Comparison of ENCODE assay signal across 2 cellular contexts in the genomic region with DNA sequence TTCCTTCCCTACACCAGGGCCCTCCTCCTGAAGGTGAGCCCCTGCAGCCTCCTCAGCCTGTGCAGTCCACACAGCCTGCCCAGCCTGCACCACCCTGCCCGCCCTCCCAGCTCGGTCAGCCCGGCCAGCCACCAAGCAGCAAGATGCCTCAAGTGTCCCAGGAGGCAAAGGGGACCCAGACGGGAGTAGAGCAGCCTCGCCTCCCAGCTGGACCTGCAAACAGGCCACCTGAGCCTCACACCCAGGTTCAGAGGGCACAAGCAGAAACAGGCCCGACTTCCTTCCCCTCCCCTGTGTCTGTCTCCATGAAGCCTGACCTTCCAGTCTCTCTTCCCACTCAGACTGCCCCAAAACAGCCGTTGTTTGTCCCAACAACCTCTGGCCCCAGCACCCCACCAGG.
TF ChIP-seq lines count a peak whose summit lies in the region.

No MANE protein-coding gene starts in this region.

TF ChIP-seq in GM23338, 12 proteins besides CTCF, POLR2A, EP300 and RAD21 (continued from another document):
- TF ChIP-seq, protein P1, sequence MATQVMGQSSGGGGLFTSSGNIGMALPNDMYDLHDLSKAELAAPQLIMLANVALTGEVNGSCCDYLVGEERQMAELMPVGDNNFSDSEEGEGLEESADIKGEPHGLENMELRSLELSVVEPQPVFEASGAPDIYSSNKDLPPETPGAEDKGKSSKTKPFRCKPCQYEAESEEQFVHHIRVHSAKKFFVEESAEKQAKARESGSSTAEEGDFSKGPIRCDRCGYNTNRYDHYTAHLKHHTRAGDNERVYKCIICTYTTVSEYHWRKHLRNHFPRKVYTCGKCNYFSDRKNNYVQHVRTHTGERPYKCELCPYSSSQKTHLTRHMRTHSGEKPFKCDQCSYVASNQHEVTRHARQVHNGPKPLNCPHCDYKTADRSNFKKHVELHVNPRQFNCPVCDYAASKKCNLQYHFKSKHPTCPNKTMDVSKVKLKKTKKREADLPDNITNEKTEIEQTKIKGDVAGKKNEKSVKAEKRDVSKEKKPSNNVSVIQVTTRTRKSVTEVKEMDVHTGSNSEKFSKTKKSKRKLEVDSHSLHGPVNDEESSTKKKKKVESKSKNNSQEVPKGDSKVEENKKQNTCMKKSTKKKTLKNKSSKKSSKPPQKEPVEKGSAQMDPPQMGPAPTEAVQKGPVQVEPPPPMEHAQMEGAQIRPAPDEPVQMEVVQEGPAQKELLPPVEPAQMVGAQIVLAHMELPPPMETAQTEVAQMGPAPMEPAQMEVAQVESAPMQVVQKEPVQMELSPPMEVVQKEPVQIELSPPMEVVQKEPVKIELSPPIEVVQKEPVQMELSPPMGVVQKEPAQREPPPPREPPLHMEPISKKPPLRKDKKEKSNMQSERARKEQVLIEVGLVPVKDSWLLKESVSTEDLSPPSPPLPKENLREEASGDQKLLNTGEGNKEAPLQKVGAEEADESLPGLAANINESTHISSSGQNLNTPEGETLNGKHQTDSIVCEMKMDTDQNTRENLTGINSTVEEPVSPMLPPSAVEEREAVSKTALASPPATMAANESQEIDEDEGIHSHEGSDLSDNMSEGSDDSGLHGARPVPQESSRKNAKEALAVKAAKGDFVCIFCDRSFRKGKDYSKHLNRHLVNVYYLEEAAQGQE (IDR thresholded peaks at IDR 0.05; ENCODE audit: unreplicated experiment): no peak
- TF ChIP-seq EZH2phosphoT487 (IDR thresholded peaks at IDR 0.05; ENCODE audit: unreplicated experiment) (no peak), POLR2AphosphoS5 (IDR thresholded peaks at IDR 0.05; ENCODE audit: low read depth) (no peak)
- TF ChIP-seq, protein P2, sequence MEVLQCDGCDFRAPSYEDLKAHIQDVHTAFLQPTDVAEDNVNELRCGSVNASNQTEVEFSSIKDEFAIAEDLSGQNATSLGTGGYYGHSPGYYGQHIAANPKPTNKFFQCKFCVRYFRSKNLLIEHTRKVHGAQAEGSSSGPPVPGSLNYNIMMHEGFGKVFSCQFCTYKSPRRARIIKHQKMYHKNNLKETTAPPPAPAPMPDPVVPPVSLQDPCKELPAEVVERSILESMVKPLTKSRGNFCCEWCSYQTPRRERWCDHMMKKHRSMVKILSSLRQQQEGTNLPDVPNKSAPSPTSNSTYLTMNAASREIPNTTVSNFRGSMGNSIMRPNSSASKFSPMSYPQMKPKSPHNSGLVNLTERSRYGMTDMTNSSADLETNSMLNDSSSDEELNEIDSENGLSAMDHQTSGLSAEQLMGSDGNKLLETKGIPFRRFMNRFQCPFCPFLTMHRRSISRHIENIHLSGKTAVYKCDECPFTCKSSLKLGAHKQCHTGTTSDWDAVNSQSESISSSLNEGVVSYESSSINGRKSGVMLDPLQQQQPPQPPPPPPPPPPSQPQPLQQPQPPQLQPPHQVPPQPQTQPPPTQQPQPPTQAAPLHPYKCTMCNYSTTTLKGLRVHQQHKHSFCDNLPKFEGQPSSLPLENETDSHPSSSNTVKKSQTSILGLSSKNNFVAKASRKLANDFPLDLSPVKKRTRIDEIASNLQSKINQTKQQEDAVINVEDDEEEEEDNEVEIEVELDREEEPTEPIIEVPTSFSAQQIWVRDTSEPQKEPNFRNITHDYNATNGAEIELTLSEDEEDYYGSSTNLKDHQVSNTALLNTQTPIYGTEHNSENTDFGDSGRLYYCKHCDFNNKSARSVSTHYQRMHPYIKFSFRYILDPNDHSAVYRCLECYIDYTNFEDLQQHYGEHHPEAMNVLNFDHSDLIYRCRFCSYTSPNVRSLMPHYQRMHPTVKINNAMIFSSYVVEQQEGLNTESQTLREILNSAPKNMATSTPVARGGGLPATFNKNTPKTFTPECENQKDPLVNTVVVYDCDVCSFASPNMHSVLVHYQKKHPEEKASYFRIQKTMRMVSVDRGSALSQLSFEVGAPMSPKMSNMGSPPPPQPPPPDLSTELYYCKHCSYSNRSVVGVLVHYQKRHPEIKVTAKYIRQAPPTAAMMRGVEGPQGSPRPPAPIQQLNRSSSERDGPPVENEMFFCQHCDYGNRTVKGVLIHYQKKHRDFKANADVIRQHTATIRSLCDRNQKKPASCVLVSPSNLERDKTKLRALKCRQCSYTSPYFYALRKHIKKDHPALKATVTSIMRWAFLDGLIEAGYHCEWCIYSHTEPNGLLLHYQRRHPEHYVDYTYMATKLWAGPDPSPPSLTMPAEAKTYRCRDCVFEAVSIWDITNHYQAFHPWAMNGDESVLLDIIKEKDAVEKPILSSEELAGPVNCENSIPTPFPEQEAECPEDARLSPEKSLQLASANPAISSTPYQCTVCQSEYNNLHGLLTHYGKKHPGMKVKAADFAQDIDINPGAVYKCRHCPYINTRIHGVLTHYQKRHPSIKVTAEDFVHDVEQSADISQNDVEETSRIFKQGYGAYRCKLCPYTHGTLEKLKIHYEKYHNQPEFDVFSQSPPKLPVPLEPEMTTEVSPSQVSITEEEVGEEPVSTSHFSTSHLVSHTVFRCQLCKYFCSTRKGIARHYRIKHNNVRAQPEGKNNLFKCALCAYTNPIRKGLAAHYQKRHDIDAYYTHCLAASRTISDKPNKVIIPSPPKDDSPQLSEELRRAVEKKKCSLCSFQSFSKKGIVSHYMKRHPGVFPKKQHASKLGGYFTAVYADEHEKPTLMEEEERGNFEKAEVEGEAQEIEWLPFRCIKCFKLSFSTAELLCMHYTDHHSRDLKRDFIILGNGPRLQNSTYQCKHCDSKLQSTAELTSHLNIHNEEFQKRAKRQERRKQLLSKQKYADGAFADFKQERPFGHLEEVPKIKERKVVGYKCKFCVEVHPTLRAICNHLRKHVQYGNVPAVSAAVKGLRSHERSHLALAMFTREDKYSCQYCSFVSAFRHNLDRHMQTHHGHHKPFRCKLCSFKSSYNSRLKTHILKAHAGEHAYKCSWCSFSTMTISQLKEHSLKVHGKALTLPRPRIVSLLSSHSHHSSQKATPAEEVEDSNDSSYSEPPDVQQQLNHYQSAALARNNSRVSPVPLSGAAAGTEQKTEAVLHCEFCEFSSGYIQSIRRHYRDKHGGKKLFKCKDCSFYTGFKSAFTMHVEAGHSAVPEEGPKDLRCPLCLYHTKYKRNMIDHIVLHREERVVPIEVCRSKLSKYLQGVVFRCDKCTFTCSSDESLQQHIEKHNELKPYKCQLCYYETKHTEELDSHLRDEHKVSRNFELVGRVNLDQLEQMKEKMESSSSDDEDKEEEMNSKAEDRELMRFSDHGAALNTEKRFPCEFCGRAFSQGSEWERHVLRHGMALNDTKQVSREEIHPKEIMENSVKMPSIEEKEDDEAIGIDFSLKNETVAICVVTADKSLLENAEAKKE (CRISPR knock-in tag; IDR thresholded peaks at IDR 0.05): no peak

TF ChIP-seq in WTC11, 78 proteins besides CTCF, POLR2A, EP300 and RAD21 (continued from another document):
- TF ChIP-seq, protein P3, sequence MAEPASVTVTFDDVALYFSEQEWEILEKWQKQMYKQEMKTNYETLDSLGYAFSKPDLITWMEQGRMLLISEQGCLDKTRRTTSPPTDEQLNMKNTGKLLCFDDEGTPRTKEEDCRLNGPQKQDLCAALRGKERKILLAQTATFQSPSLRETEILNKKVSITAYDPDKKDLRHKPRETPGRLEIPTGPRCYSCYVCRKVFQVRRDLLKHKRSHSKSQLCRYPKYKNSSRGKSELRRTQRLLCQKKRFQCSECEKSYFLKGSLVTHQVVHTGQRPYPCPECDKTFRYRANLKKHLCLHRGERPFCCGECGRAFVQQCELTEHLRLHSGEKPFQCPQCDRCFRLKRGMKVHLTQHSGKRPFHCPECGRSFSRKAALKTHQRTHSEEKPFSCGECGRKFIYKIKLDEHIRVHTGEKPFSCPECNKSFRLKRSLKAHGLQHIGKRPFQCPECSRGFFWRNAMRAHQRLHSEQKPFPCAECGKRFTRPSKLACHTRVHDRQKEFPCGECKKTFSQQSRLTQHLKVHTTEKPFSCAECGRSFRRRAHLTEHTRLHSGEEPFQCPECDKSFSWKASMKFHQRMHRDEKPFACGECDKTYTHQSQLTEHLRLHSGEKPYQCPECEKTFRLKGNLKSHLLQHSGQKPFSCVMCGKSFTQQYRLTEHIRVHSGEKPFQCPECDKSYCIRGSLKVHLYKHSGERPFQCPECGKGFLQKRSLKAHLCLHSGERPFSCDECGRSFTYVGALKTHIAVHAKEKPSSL (CRISPR knock-in tag; conservative IDR thresholded peaks at IDR 0.05): no peak
- no peak for TF ChIP-seq PRRX2 (CRISPR knock-in tag; IDR thresholded peaks at IDR 0.05)
